ENCODE assay signal across 7 cellular contexts in the genomic region with DNA sequence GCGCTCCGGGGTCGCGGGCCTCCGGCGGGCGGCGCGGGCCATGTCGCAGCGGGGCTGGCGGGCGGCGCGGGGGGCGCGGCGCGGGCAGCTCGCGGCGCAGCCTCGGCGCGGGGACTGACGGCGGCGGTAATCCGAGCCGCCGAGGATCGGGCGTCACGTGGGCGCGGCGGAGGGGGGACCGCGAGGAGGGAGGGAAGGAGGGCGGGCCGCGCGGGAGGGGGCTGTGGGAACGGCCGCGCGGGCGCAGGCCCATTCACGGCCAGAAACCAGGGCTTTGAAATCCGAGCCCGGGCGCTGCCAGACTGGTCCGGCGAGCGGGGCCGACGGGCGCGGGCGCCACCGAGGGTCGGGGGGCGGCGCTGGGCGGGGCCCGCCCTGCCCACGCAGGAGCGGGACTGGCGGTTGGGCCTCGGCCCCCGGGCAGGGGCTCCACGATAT. TPM values are rescaled to one million over a fixed set of nuclear protein-coding genes. Genes with fewer than 3 reads are reported as not detected.
A peak's percentile ranks its signal among the peaks of the same experiment; 100 is the strongest.
DNase-seq lines count a peak whose midpoint lies in the region; ATAC-seq and TF ChIP-seq lines count a peak whose summit lies in the region.

A gene with protein sequence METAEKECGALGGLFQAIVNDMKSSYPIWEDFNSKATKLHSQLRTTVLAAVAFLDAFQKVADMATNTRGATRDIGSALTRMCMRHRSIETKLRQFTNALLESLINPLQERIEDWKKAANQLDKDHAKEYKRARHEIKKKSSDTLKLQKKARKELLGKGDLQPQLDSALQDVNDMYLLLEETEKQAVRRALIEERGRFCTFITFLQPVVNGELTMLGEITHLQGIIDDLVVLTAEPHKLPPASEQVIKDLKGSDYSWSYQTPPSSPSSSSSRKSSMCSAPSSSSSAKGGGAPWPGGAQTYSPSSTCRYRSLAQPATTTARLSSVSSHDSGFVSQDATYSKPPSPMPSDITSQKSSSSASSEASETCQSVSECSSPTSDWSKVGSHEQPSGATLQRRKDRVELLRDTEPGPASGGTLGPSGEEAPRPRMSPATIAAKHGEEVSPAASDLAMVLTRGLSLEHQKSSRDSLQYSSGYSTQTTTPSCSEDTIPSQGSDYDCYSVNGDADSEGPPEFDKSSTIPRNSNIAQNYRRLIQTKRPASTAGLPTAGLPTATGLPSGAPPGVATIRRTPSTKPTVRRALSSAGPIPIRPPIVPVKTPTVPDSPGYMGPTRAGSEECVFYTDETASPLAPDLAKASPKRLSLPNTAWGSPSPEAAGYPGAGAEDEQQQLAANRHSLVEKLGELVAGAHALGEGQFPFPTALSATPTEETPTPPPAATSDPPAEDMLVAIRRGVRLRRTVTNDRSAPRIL (minus strand): TSS at position 116 of the 438 bp plus-strand sequence. CDS start 262 bp downstream, outside the sequence.

- peaks cover 0 to 21% of the 10 kb centered on the region in 2 donors for H3K27me3 ChIP-seq in left lung

- peak within 1 kb of the TSS; percentile 18 for H3K4me3 Mint-ChIP-seq in T-helper 2 cell treated with Interferon-gamma antibody and Interleukin-4, amounts not matched to agents 5 μg/mL and 100 μg/mL, for 36 hours
- H3K4me3 Mint-ChIP-seq in stimulated activated memory B cell treated with anti-CD40 and anti-IgM and Interleukin-4, amounts not matched to agents 10 μg/mL and 1 μg/mL and 100 μg/mL, for 72 hours: peak within 1 kb of the TSS; percentile 44

- H3K4me3 ChIP-seq in left lung: peak within 1 kb of the TSS; percentile 50 to 64

- H3K4me1 ChIP-seq in left lung: peaks cover 43 to 91% of the 10 kb centered on the region in 2 donors

- in situ Hi-C loops in GM13976 (cut with MboI; ENCODE audit: low sequenced_read_pairs, unreplicated experiment): no loop called here

- peak; percentile 61 for ATAC-seq in left lung
- peak; percentile 3 for ATAC-seq in stimulated activated memory B cell treated with anti-CD40 and anti-IgM and Interleukin-4, amounts not matched to agents 10 μg/mL and 1 μg/mL and 100 μg/mL, for 72 hours

- H3K9me3 Mint-ChIP-seq in T-helper 2 cell treated with Interferon-gamma antibody and Interleukin-4, amounts not matched to agents 5 μg/mL and 100 μg/mL, for 36 hours: no peaks in the 10 kb centered on the region
- no peaks in the 10 kb centered on the region for H3K9me3 Mint-ChIP-seq in stimulated activated memory B cell treated with anti-CD40 and anti-IgM and Interleukin-4, amounts not matched to agents 10 μg/mL and 1 μg/mL and 100 μg/mL, for 72 hours

- peak; percentile 85 for DNase-seq in Daoy (ENCODE audit: low read depth)
- DNase-seq in LoVo (ENCODE audit: low spot score): peak; percentile 72
- DNase-seq in T-helper 2 cell treated with Interferon-gamma antibody and Interleukin-4, amounts not matched to agents 5 μg/mL and 100 μg/mL, for 36 hours (ENCODE audit: low spot score): no peak
- peak; percentile 16 for DNase-seq in effector CD8-positive, alpha-beta T cell (lab: John Stamatoyannopoulos, UW)
- DNase-seq in left lung: peak; percentile 86 to 90
- no peak for DNase-seq in GM13976 (ENCODE audit: low spot score)

- no peak within 1 kb of the TSS for H3K27ac Mint-ChIP-seq in T-helper 2 cell treated with Interferon-gamma antibody and Interleukin-4, amounts not matched to agents 5 μg/mL and 100 μg/mL, for 36 hours
- no peak within 1 kb of the TSS for H3K27ac Mint-ChIP-seq in stimulated activated memory B cell treated with anti-CD40 and anti-IgM and Interleukin-4, amounts not matched to agents 10 μg/mL and 1 μg/mL and 100 μg/mL, for 72 hours

- intact Hi-C loops in left lung (cut with DNase I): loop anchor here in 1 of 2 donors (10.0 kb wide), 1 partner anchor 49 kb away; no protein-coding TSS in a partner anchor

- TF ChIP-seq CTCF in left lung (IDR thresholded peaks at IDR 0.05) (no peak), GM13976 (IDR thresholded peaks at IDR 0.05; ENCODE audit: borderline replicate concordance, control extremely low read depth, extremely low read depth, insufficient read depth, missing control alignments) (no peak)

- no peaks in the 10 kb centered on the region for H3K36me3 ChIP-seq in left lung

- H3K36me3 Mint-ChIP-seq in T-helper 2 cell treated with Interferon-gamma antibody and Interleukin-4, amounts not matched to agents 5 μg/mL and 100 μg/mL, for 36 hours (ENCODE audit: low read depth): no peaks in the 10 kb centered on the region
- peaks cover 11% of the 10 kb centered on the region for H3K36me3 Mint-ChIP-seq in stimulated activated memory B cell treated with anti-CD40 and anti-IgM and Interleukin-4, amounts not matched to agents 10 μg/mL and 1 μg/mL and 100 μg/mL, for 72 hours

- H3K27me3 Mint-ChIP-seq in T-helper 2 cell treated with Interferon-gamma antibody and Interleukin-4, amounts not matched to agents 5 μg/mL and 100 μg/mL, for 36 hours (ENCODE audit: low read depth): peaks cover 21% of the 10 kb centered on the region
- H3K27me3 Mint-ChIP-seq in stimulated activated memory B cell treated with anti-CD40 and anti-IgM and Interleukin-4, amounts not matched to agents 10 μg/mL and 1 μg/mL and 100 μg/mL, for 72 hours: no peaks in the 10 kb centered on the region

- H3K9me3 ChIP-seq in left lung: no peaks in the 10 kb centered on the region

- H3K27ac ChIP-seq in left lung: peak within 1 kb of the TSS; percentile 55 to 71

- no peaks in the 10 kb centered on the region for H3K4me1 Mint-ChIP-seq in T-helper 2 cell treated with Interferon-gamma antibody and Interleukin-4, amounts not matched to agents 5 μg/mL and 100 μg/mL, for 36 hours (ENCODE audit: low read depth)
- H3K4me1 Mint-ChIP-seq in stimulated activated memory B cell treated with anti-CD40 and anti-IgM and Interleukin-4, amounts not matched to agents 10 μg/mL and 1 μg/mL and 100 μg/mL, for 72 hours: peaks cover 5% of the 10 kb centered on the region

RNA-seq across cellular contexts. Expression of the gene that starts here (rescaled TPM):
- 3.1 and 4.5 TPM in 2 replicates for total RNA-seq in Daoy (2014; rRNA removed; shearing (Covaris generic))
- total RNA-seq in left lung: 10 to 100 TPM; 58.1 to 96.3 TPM

Comparison
In these comparisons a context has a peak if more than half of its experiments do, and no peak if none do; other contexts are left out.
1. RNA of the gene that starts here (total RNA-seq): 58.1 to 96.3 TPM in left lung; 3.1 to 4.5 TPM in Daoy; every median in the first group is over 10 times any median in the second.
2. DNase-seq: peak in Daoy (single experiment), LoVo (single experiment), effector CD8-positive, alpha-beta T cell (single experiment) and left lung (2 of 2); none in T-helper 2 cell treated with Interferon-gamma antibody and Interleukin-4, amounts not matched to agents 5 μg/mL and 100 μg/mL, for 36 hours (single experiment) and GM13976 (single experiment).